ENCODE assay signal across 1 cellular context in genomic region chr2:96771792-96772618, GRCh38.
TF ChIP-seq lines count a peak whose summit lies in the region.

No MANE protein-coding gene starts in this region.

TF ChIP-seq in HepG2, 621 proteins besides CTCF, POLR2A, EP300 and RAD21:
- TF ChIP-seq, protein P1, sequence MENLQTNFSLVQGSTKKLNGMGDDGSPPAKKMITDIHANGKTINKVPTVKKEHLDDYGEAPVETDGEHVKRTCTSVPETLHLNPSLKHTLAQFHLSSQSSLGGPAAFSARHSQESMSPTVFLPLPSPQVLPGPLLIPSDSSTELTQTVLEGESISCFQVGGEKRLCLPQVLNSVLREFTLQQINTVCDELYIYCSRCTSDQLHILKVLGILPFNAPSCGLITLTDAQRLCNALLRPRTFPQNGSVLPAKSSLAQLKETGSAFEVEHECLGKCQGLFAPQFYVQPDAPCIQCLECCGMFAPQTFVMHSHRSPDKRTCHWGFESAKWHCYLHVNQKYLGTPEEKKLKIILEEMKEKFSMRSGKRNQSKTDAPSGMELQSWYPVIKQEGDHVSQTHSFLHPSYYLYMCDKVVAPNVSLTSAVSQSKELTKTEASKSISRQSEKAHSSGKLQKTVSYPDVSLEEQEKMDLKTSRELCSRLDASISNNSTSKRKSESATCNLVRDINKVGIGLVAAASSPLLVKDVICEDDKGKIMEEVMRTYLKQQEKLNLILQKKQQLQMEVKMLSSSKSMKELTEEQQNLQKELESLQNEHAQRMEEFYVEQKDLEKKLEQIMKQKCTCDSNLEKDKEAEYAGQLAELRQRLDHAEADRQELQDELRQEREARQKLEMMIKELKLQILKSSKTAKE (CRISPR knock-in tag; IDR thresholded peaks at IDR 0.05; ENCODE audit: borderline replicate concordance) = 0 out of 2 replicates have a peak, but pooled peaks have one; percentile 29
- peak; percentile 24 for TF ChIP-seq HNRNPLL (IDR thresholded peaks at IDR 0.05; ENCODE audit: low read depth, low read length, poor library complexity, severe bottlenecking)
- no peak for TF ChIP-seq KDM6A (CRISPR knock-in tag; IDR thresholded peaks at IDR 0.05; ENCODE audit: low read depth)
